Comparison of ENCODE assay signal across 14 cellular contexts in genomic region chr2:189954989-189955388, GRCh38.
DNase-seq lines count a peak whose midpoint lies in the region; ATAC-seq, FAIRE-seq and TF ChIP-seq lines count a peak whose summit lies in the region.
"Had no signal": no experiment of that assay in that cellular context is flagged by ENCODE, and none has a peak within 500 bp of the region (broad histone marks: within the 10 kb centered on the region; RNA-seq: fewer than 3 reads in every experiment).

No MANE protein-coding gene starts in this region.

- no peaks in the 10 kb centered on the region for H3K4me1 ChIP-seq in tibial nerve

- TF ChIP-seq EP300 in tibial nerve (IDR thresholded peaks at IDR 0.05), result no peak

- DNase-seq in GM12891 (ENCODE audit: insufficient read length, low spot score) (no peak), NCI-H1105 (lab: John Stamatoyannopoulos, UW) (peak; percentile 0), GOT3 (lab: John Stamatoyannopoulos, UW) (no peak), HUDEP-2 (lab: John Stamatoyannopoulos, UW; ENCODE audit: unreplicated experiment in 76 of 76) (no peak), tibial nerve (ENCODE audit: low spot score in 2 of 2) (no peak), COLO829 (ENCODE audit: low spot score) (no peak)
- DNase-seq: activated CD4-positive, alpha-beta T cell treated with anti-CD3 and anti-CD28 coated beads, Interleukin-2, amount 50 U/mL, for 1 hour; activated naive CD4-positive, alpha-beta T cell treated with Interleukin-2 at 50 U/mL for 16 hours; left ventricle myocardium superior; occipital lobe had no signal

- TF ChIP-seq POLR2A in GM12891 (IDR thresholded peaks at IDR 0.05; ENCODE audit: low read depth, low read length), result no peak
- no peak for TF ChIP-seq POLR2A in tibial nerve (IDR thresholded peaks at IDR 0.05)

- H3K36me3 ChIP-seq in tibial nerve, result no peaks in the 10 kb centered on the region

- H3K4me3 ChIP-seq in tibial nerve, result no peak overlapping the region
- H3K4me3 ChIP-seq: coronary artery had no signal

- H3K27ac ChIP-seq in tibial nerve, result no peak overlapping the region
- H3K27ac ChIP-seq: coronary artery had no signal

- peak; percentile 81 for FAIRE-seq in GM12891 (lab: Jason Lieb, UNC)
- FAIRE-seq: G401.6 had no signal

- WGBS in tibial nerve, 2 donors, result 37 to 49% methylated on average over 3 of the region's 3 CpGs

- TF ChIP-seq CTCF in tibial nerve (IDR thresholded peaks at IDR 0.05), result no peak

- no peaks in the 10 kb centered on the region for H3K9me3 ChIP-seq in tibial nerve

- ATAC-seq in GM21381 (IDR thresholded peaks at IDR 0.05; ENCODE audit: unreplicated experiment) (peak; percentile 54), HG03064 (IDR thresholded peaks at IDR 0.05; ENCODE audit: low read depth, unreplicated experiment) (peak; percentile 42)
- ATAC-seq: left ventricle myocardium superior had no signal

- no peaks in the 10 kb centered on the region for H3K27me3 ChIP-seq in tibial nerve

TF ChIP-seq in GM12891, 5 proteins besides CTCF, POLR2A, EP300 and RAD21:
- TF ChIP-seq PAX5 (IDR thresholded peaks at IDR 0.05; ENCODE audit: insufficient read depth, low read length, severe bottlenecking) (no peak), POU2F2 (IDR thresholded peaks at IDR 0.05; ENCODE audit: low read depth, low read length) (no peak), SPI1 (IDR thresholded peaks at IDR 0.05; ENCODE audit: low read depth, low read length) (no peak), TAF1 (IDR thresholded peaks at IDR 0.05; ENCODE audit: low read depth, low read length) (no peak), POLR2AphosphoS5 (IDR thresholded peaks at IDR 0.05; ENCODE audit: low read depth, low read length) (no peak)
